In genomic region chrX:13478740-13479451, GRCh38 we compare ENCODE assay signal across 23 cellular contexts.
DNase-seq lines count a peak whose midpoint lies in the region; ATAC-seq, FAIRE-seq and TF ChIP-seq lines count a peak whose summit lies in the region.
"Had no signal": no experiment of that assay in that cellular context is flagged by ENCODE, and none has a peak within 500 bp of the region (broad histone marks: within the 10 kb centered on the region; RNA-seq: fewer than 3 reads in every experiment).

No MANE protein-coding gene starts in this region.

- no peak overlapping the region for H3K4me3 ChIP-seq in heart left ventricle
- H3K4me3 ChIP-seq: A549 had no signal

- 0 out of 2 replicates have a peak overlapping the region, but pooled peaks have one; percentile 16 for H3K27ac ChIP-seq in C4-2B
- peak overlapping the region in 5 of 12 donors; percentile 14 to 85 (median 39) for H3K27ac ChIP-seq in heart left ventricle

- no peak overlapping the region for H3K27ac Mint-ChIP-seq in nephron progenitor cell
- H3K27ac Mint-ChIP-seq in activated CD4-positive, alpha-beta T cell treated with anti-CD3 and anti-CD28 coated beads, Interleukin-2, amount 10 ng/mL, durations not matched to agents 24 days and 14 days, result no peak overlapping the region
- H3K27ac Mint-ChIP-seq: CD8-positive, alpha-beta memory T cell had no signal

- 47 to 63% (median 60%) methylated on average over 5 to 6 of the region's 6 CpGs for WGBS in heart left ventricle, 4 donors

- TF ChIP-seq CTCF in C4-2B (conservative IDR thresholded peaks at IDR 0.05), result no peak
- no peak for TF ChIP-seq CTCF in heart left ventricle (IDR thresholded peaks at IDR 0.05)
- TF ChIP-seq CTCF in nephron progenitor cell (IDR thresholded peaks at IDR 0.05), result no peak

- peaks cover 0 to 12% (median 0%) of the 10 kb centered on the region in 12 donors for H3K4me1 ChIP-seq in heart left ventricle
- H3K4me1 ChIP-seq: A549 had no signal

- peaks cover 55% of the 10 kb centered on the region for H3K9me3 Mint-ChIP-seq in nephron progenitor cell
- no peaks in the 10 kb centered on the region for H3K9me3 Mint-ChIP-seq in activated CD4-positive, alpha-beta T cell treated with anti-CD3 and anti-CD28 coated beads, Interleukin-2, amount 10 ng/mL, durations not matched to agents 24 days and 14 days
- H3K9me3 Mint-ChIP-seq: CD8-positive, alpha-beta memory T cell had no signal

- no peak for TF ChIP-seq POLR2A in heart left ventricle (IDR thresholded peaks at IDR 0.05)

- peak overlapping the region; percentile 39 for H3K4me3 Mint-ChIP-seq in nephron progenitor cell
- no peak overlapping the region for H3K4me3 Mint-ChIP-seq in activated CD4-positive, alpha-beta T cell treated with anti-CD3 and anti-CD28 coated beads, Interleukin-2, amount 10 ng/mL, durations not matched to agents 24 days and 14 days
- H3K4me3 Mint-ChIP-seq: CD8-positive, alpha-beta memory T cell had no signal

- no peaks in the 10 kb centered on the region for H3K36me3 Mint-ChIP-seq in nephron progenitor cell (ENCODE audit: low read depth)
- no peaks in the 10 kb centered on the region for H3K36me3 Mint-ChIP-seq in activated CD4-positive, alpha-beta T cell treated with anti-CD3 and anti-CD28 coated beads, Interleukin-2, amount 10 ng/mL, durations not matched to agents 24 days and 14 days (ENCODE audit: low read depth)
- H3K36me3 Mint-ChIP-seq: CD8-positive, alpha-beta memory T cell had no signal

- DNase-seq in NCI-H226, result peak; percentile 7
- peak in 1 of 5 donors; percentile 29 for DNase-seq in heart left ventricle
- no peak for DNase-seq in nephron progenitor cell
- no peak for DNase-seq in activated CD4-positive, alpha-beta T cell treated with anti-CD3 and anti-CD28 coated beads, Interleukin-2, amount 10 ng/mL, durations not matched to agents 24 days and 14 days
- no peak for DNase-seq in urothelium cell line (ENCODE audit: low spot score)
- DNase-seq: AML-193; C1 segment of cervical spinal cord; CD8-positive, alpha-beta memory T cell; DMS 273 treated with DMSO at 0.1 percent for 48 hours; DND-41; KBM-7; MV-4-11; NCI-H1105 treated with DMSO at 0.1 percent for 48 hours; NCI-H146; NCI-H1930; NCI-H526 treated with DMSO at 0.1 percent for 48 hours; RPMI8226; SHP77 treated with DMSO at 0.1 percent for 48 hours had no signal

- ATAC-seq in heart left ventricle (peak; percentile 77 to 92 (median 90)), GM18861 (IDR thresholded peaks at IDR 0.05; ENCODE audit: unreplicated experiment) (no peak)
- ATAC-seq: A549, HCT116 had no signal

- FAIRE-seq in urothelium cell line (lab: Jason Lieb, UNC), result no peak
- FAIRE-seq: A549, GM18507 had no signal

- no peaks in the 10 kb centered on the region for H3K36me3 ChIP-seq in heart left ventricle

- peaks cover 7% of the 10 kb centered on the region for H3K27me3 Mint-ChIP-seq in nephron progenitor cell (ENCODE audit: low read depth, poor library complexity)
- no peaks in the 10 kb centered on the region for H3K27me3 Mint-ChIP-seq in activated CD4-positive, alpha-beta T cell treated with anti-CD3 and anti-CD28 coated beads, Interleukin-2, amount 10 ng/mL, durations not matched to agents 24 days and 14 days

- intact Hi-C loops in heart left ventricle (cut with DNase I), result loop anchor here in 5 of 10 donors (5.0 to 10.0 kb wide), 4 partner anchors 114 to 364 kb away; no protein-coding TSS in a partner anchor
- intact Hi-C loops in activated CD4-positive, alpha-beta T cell treated with anti-CD3 and anti-CD28 coated beads, Interleukin-2, amount 10 ng/mL, durations not matched to agents 24 days and 14 days (cut with micrococcal nuclease), result no loop called here

- H3K27me3 ChIP-seq in heart left ventricle, result peaks cover 0 to 35% (median 0%) of the 10 kb centered on the region in 9 donors

- no peaks in the 10 kb centered on the region for H3K9me3 ChIP-seq in heart left ventricle
- H3K9me3 ChIP-seq: A549 had no signal

- peaks cover 53% of the 10 kb centered on the region for H3K4me1 Mint-ChIP-seq in nephron progenitor cell
- peaks cover 6% of the 10 kb centered on the region for H3K4me1 Mint-ChIP-seq in activated CD4-positive, alpha-beta T cell treated with anti-CD3 and anti-CD28 coated beads, Interleukin-2, amount 10 ng/mL, durations not matched to agents 24 days and 14 days
